In genomic region chr12:104662908-104663307, GRCh38 we compare ENCODE assay signal across 18 cellular contexts.
DNase-seq lines count a peak whose midpoint lies in the region; ATAC-seq, FAIRE-seq and TF ChIP-seq lines count a peak whose summit lies in the region.
"Had no signal": no experiment of that assay in that cellular context is flagged by ENCODE, and none has a peak within 500 bp of the region (broad histone marks: within the 10 kb centered on the region; RNA-seq: fewer than 3 reads in every experiment).

No MANE protein-coding gene starts in this region.

- H3K27ac Mint-ChIP-seq in Calu3 (ENCODE audit: unreplicated experiment) = peak overlapping the region; percentile 7
- H3K27ac Mint-ChIP-seq in natural killer cell = peak overlapping the region; percentile 52 to 53
- H3K27ac Mint-ChIP-seq: HFFc6 had no signal

- H3K36me3 Mint-ChIP-seq in Calu3 (ENCODE audit: insufficient read depth, unreplicated experiment) (no peaks in the 10 kb centered on the region), natural killer cell (no peaks in the 10 kb centered on the region)

- peaks cover 14% of the 10 kb centered on the region for H3K4me1 Mint-ChIP-seq in Calu3 (ENCODE audit: low read depth, unreplicated experiment)
- H3K4me1 Mint-ChIP-seq in natural killer cell = peaks cover 57 to 58% of the 10 kb centered on the region in 2 donors

- FAIRE-seq in A549 (lab: Jason Lieb, UNC) = no peak

- no peaks in the 10 kb centered on the region for H3K9me3 Mint-ChIP-seq in Calu3 (ENCODE audit: low read depth, unreplicated experiment)
- H3K9me3 Mint-ChIP-seq in natural killer cell = no peaks in the 10 kb centered on the region
- H3K9me3 Mint-ChIP-seq: HFFc6 had no signal

- POLR2A ChIA-PET in A549 (lab: Yijun Ruan, JAX) = interaction anchor here (1.5 kb wide), 1 partner anchor 9 kb away, joined by 3 read pairs; no protein-coding TSS in a partner anchor

- DNase-seq in A549 (ENCODE audit: low read depth in 1 of 2, low spot score in 1 of 2) = no peak
- DNase-seq in Calu3 = no peak
- DNase-seq in NCI-H774 (lab: John Stamatoyannopoulos, UW) = peak; percentile 16
- no peak for DNase-seq in natural killer cell
- no peak for DNase-seq in cerebellar cortex (ENCODE audit: low spot score)
- no peak for DNase-seq in AG20443 (ENCODE audit: low spot score)
- DNase-seq: C1 segment of cervical spinal cord; DMS79 treated with DMSO at 0.1 percent for 48 hours; H7; HFFc6; NCI-H187; NCI-H526; NK-92 treated with Interleukin-12 subunit alpha and Interleukin-12 subunit beta, amount 100 ng/mL, for 24 hours; SHP77; SK-N-SH had no signal

- H3K4me3 Mint-ChIP-seq in Calu3 (ENCODE audit: low read depth, unreplicated experiment) (no peak overlapping the region), natural killer cell (no peak overlapping the region)
- H3K4me3 Mint-ChIP-seq: HFFc6 had no signal

- peak overlapping the region; percentile 66 for H3K4me2 ChIP-seq in A549
- H3K4me2 ChIP-seq: KMS-11, SK-N-SH had no signal

- intact Hi-C loops in Calu3 (cut with micrococcal nuclease; ENCODE audit: unreplicated experiment) (no loop called here), natural killer cell (cut with micrococcal nuclease) (no loop called here)

- no peak for TF ChIP-seq RAD21 in A549 (conservative IDR thresholded peaks at IDR 0.05 in 1 of 2, IDR thresholded peaks at IDR 0.05 in 1 of 2)

- H3K4me1 ChIP-seq in A549 = peaks cover 52% of the 10 kb centered on the region

- H3K4me3 ChIP-seq in A549 = no peak overlapping the region

- no peaks in the 10 kb centered on the region for H3K9me3 ChIP-seq in A549
- H3K9me3 ChIP-seq: SK-N-SH had no signal

- TF ChIP-seq POLR2A in A549 (IDR thresholded peaks at IDR 0.05; ENCODE audit: low read length) = no peak

- peak overlapping the region; percentile 60 to 85 for H3K27ac ChIP-seq in A549
- H3K27ac ChIP-seq: HL-60, KMS-11 had no signal

- ATAC-seq in A549 (peak in 1 of 2 experiments; percentile 42; a peak in 2 of 6 replicates), natural killer cell (no peak), HG03457 (IDR thresholded peaks at IDR 0.05; ENCODE audit: unreplicated experiment) (no peak)

- no peak for TF ChIP-seq CTCF in A549 (IDR thresholded peaks at IDR 0.05)
- TF ChIP-seq CTCF in Calu3 (IDR thresholded peaks at IDR 0.05; ENCODE audit: unreplicated experiment) = no peak
- no peak for TF ChIP-seq CTCF in natural killer cell (IDR thresholded peaks at IDR 0.05)

- CTCF ChIA-PET in A549 (lab: Yijun Ruan, JAX) = interaction anchor here (0.6 to 2.4 kb wide), 5 partner anchors 8 to 281 kb away, joined by 3 to 7 read pairs (median 4); no protein-coding TSS in a partner anchor
- CTCF ChIA-PET in Calu3 (lab: Charles Lee) = interaction anchor here (0.8 to 1.0 kb wide), 2 partner anchors 8 kb away, joined by 3 read pairs; no protein-coding TSS in a partner anchor

- BruUV-seq in Calu3 (replicated peaks; lab: Mats Ljungman, UMichigan) = no TSS peak

- 76% methylated on average over 9 of the region's 9 CpGs for WGBS in A549 (ENCODE audit: missing lambda C conversion rate)

- H3K27me3 Mint-ChIP-seq in Calu3 (ENCODE audit: unreplicated experiment) (peaks cover 37% of the 10 kb centered on the region), natural killer cell (ENCODE audit: low read depth in 2 of 2) (no peaks in the 10 kb centered on the region)

- no peak for TF ChIP-seq EP300 in A549 (IDR thresholded peaks at IDR 0.05)

TF ChIP-seq in A549, 52 proteins besides CTCF, POLR2A, EP300 and RAD21:
- TF ChIP-seq EHF (CRISPR knock-in tag; IDR thresholded peaks at IDR 0.05) (no peak), HDAC2 (IDR thresholded peaks at IDR 0.05) (no peak), RNF2 (IDR thresholded peaks at IDR 0.05; ENCODE audit: borderline replicate concordance, low read depth) (no peak), REST (IDR thresholded peaks at IDR 0.05) (no peak), FOSB (CRISPR knock-in tag; IDR thresholded peaks at IDR 0.05) (no peak)
- TF ChIP-seq, protein P1, sequence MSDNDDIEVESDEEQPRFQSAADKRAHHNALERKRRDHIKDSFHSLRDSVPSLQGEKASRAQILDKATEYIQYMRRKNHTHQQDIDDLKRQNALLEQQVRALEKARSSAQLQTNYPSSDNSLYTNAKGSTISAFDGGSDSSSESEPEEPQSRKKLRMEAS (IDR thresholded peaks at IDR 0.05) = no peak
- TF ChIP-seq, protein P2, sequence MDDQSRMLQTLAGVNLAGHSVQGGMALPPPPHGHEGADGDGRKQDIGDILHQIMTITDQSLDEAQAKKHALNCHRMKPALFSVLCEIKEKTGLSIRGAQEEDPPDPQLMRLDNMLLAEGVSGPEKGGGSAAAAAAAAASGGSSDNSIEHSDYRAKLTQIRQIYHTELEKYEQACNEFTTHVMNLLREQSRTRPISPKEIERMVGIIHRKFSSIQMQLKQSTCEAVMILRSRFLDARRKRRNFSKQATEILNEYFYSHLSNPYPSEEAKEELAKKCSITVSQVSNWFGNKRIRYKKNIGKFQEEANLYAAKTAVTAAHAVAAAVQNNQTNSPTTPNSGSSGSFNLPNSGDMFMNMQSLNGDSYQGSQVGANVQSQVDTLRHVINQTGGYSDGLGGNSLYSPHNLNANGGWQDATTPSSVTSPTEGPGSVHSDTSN (IDR thresholded peaks at IDR 0.05) = no peak
